32 cellular contexts compared by ENCODE assay signal in genomic region chr2:38428940-38429339, GRCh38. TPM values are rescaled to one million over a fixed set of nuclear protein-coding genes. Genes with fewer than 3 reads are reported as not detected.
DNase-seq lines count a peak whose midpoint lies in the region; ATAC-seq, FAIRE-seq and TF ChIP-seq lines count a peak whose summit lies in the region.
"Had no signal": no experiment of that assay in that cellular context is flagged by ENCODE, and none has a peak within 500 bp of the region (broad histone marks: within the 10 kb centered on the region; RNA-seq: fewer than 3 reads in every experiment).

No MANE protein-coding gene starts in this region.

- no peaks in the 10 kb centered on the region for H3K36me3 Mint-ChIP-seq in endodermal cell (ENCODE audit: low read depth)
- H3K36me3 Mint-ChIP-seq: CD8-positive, alpha-beta memory T cell; stimulated activated naive B cell treated with anti-CD40 and anti-IgM and Interleukin-4, amounts not matched to agents 10 μg/mL and 1 μg/mL and 100 μg/mL, for 72 hours had no signal

- no peaks in the 10 kb centered on the region for H3K9me3 Mint-ChIP-seq in endodermal cell
- H3K9me3 Mint-ChIP-seq: activated CD8-positive, alpha-beta T cell treated with anti-CD3 and anti-CD28 coated beads for 36 hours; activated naive CD4-positive, alpha-beta T cell treated with anti-CD3 and anti-CD28 coated beads for 36 hours; CD8-positive, alpha-beta memory T cell; dendritic cell treated with granulocyte-macrophage colony-stimulating factor and Interleukin-4, amounts not matched to agents 40 ng/mL and 50 ng/mL, for 4 days; GM23338; stimulated activated naive B cell treated with anti-CD40 and anti-IgM and Interleukin-4, amounts not matched to agents 10 μg/mL and 1 μg/mL and 100 μg/mL, for 72 hours had no signal

- H3K36me3 ChIP-seq in heart right ventricle = no peaks in the 10 kb centered on the region
- no peaks in the 10 kb centered on the region for H3K36me3 ChIP-seq in endodermal cell (ENCODE audit: control insufficient read depth, insufficient read depth, low read length)
- H3K36me3 ChIP-seq: sigmoid colon had no signal

- FAIRE-seq in endometrium (lab: Jason Lieb, UNC) = peak; percentile 59
- FAIRE-seq: bronchial epithelial cell, GM18507, HTR-8/SVneo, islet of Langerhans had no signal

- H3K27me3 Mint-ChIP-seq in endodermal cell (ENCODE audit: insufficient read depth) = no peaks in the 10 kb centered on the region
- H3K27me3 Mint-ChIP-seq: activated CD8-positive, alpha-beta T cell treated with anti-CD3 and anti-CD28 coated beads for 36 hours had no signal

- peak overlapping the region in 3 of 10 donors; percentile 26 to 64 (median 42) for H3K27ac ChIP-seq in heart right ventricle
- no peak overlapping the region for H3K27ac ChIP-seq in endodermal cell (ENCODE audit: low read depth, low read length)
- H3K27ac ChIP-seq: sigmoid colon had no signal

- H3K27ac Mint-ChIP-seq in endodermal cell = no peak overlapping the region
- H3K27ac Mint-ChIP-seq: activated CD8-positive, alpha-beta T cell treated with anti-CD3 and anti-CD28 coated beads for 36 hours; activated naive CD4-positive, alpha-beta T cell treated with anti-CD3 and anti-CD28 coated beads for 36 hours; dendritic cell treated with granulocyte-macrophage colony-stimulating factor and Interleukin-4, amounts not matched to agents 40 ng/mL and 50 ng/mL, for 4 days; GM23338; stimulated activated naive B cell treated with anti-CD40 and anti-IgM and Interleukin-4, amounts not matched to agents 10 μg/mL and 1 μg/mL and 100 μg/mL, for 72 hours had no signal

- intact Hi-C loops in heart right ventricle (cut with DNase I) = no loop called here

- H3K9me3 ChIP-seq in heart right ventricle (no peaks in the 10 kb centered on the region), endodermal cell (ENCODE audit: control insufficient read depth, low read length) (no peaks in the 10 kb centered on the region)
- H3K9me3 ChIP-seq: sigmoid colon had no signal

- H3K4me1 ChIP-seq in heart right ventricle = peaks cover 0 to 23% (median 0%) of the 10 kb centered on the region in 9 donors
- peaks cover 20% of the 10 kb centered on the region for H3K4me1 ChIP-seq in endodermal cell (ENCODE audit: control insufficient read depth, insufficient read depth, low read length)

- DNase-seq in astrocyte of the spinal cord (ENCODE audit: low read depth, low spot score) (peak; percentile 72), heart right ventricle (peak in 1 of 2 donors; percentile 13), stromal cell of bone marrow (ENCODE audit: low read depth) (peak; percentile 38), endodermal cell (no peak)
- DNase-seq in stimulated activated CD4-positive, alpha-beta T cell treated with anti-CD3 and anti-CD28 coated beads, Interleukin-4, amount 100 ng/mL, for 4 hours = no peak
- DNase-seq: activated CD8-positive, alpha-beta memory T cell treated with anti-CD3 and anti-CD28 coated beads, Interleukin-2, amount 50 U/mL, for 48 hours; activated CD8-positive, alpha-beta T cell treated with anti-CD3 and anti-CD28 coated beads for 36 hours; activated naive CD4-positive, alpha-beta T cell treated with anti-CD3 and anti-CD28 coated beads for 36 hours; CD8-positive, alpha-beta memory T cell; DMS 273 treated with DMSO at 0.1 percent for 48 hours; EL; glutamatergic neuron; KBM-7; MM.1S; NCI-H1417; NCI-H2081 treated with DMSO at 0.1 percent for 48 hours; NCI-H226; NCI-H526 treated with DMSO at 0.1 percent for 48 hours; SHP77; sigmoid colon; stimulated activated naive B cell treated with anti-CD40 and anti-IgM and Interleukin-4, amounts not matched to agents 10 μg/mL and 1 μg/mL and 100 μg/mL, for 72 hours; T-helper 2 cell had no signal

- 49 to 61% methylated on average over 5 of the region's 5 CpGs for WGBS in heart right ventricle, 2 donors
- WGBS in endodermal cell (ENCODE audit: insufficient coverage in 1 of 2, insufficient read length in 1 of 2), 2 experiments = 72 to 94% methylated on average over 2 to 4 of the region's 5 CpGs

- ATAC-seq in heart right ventricle = peak in 6 of 8 donors; percentile 58 to 90 (median 76)
- ATAC-seq in HG02884 (IDR thresholded peaks at IDR 0.05; ENCODE audit: unreplicated experiment) = no peak
- no peak for ATAC-seq in HG03039 (IDR thresholded peaks at IDR 0.05; ENCODE audit: unreplicated experiment)
- ATAC-seq: activated CD8-positive, alpha-beta T cell treated with anti-CD3 and anti-CD28 coated beads for 36 hours; left lobe of liver; stimulated activated naive B cell treated with anti-CD40 and anti-IgM and Interleukin-4, amounts not matched to agents 10 μg/mL and 1 μg/mL and 100 μg/mL, for 72 hours had no signal

- no peak overlapping the region for H3K4me3 Mint-ChIP-seq in endodermal cell
- H3K4me3 Mint-ChIP-seq: activated CD8-positive, alpha-beta T cell treated with anti-CD3 and anti-CD28 coated beads for 36 hours; activated naive CD4-positive, alpha-beta T cell treated with anti-CD3 and anti-CD28 coated beads for 36 hours; CD8-positive, alpha-beta memory T cell; dendritic cell treated with granulocyte-macrophage colony-stimulating factor and Interleukin-4, amounts not matched to agents 40 ng/mL and 50 ng/mL, for 4 days; GM23338; stimulated activated naive B cell treated with anti-CD40 and anti-IgM and Interleukin-4, amounts not matched to agents 10 μg/mL and 1 μg/mL and 100 μg/mL, for 72 hours had no signal

- peaks cover 43% of the 10 kb centered on the region for H3K4me1 Mint-ChIP-seq in endodermal cell
- H3K4me1 Mint-ChIP-seq: CD8-positive, alpha-beta memory T cell; stimulated activated naive B cell treated with anti-CD40 and anti-IgM and Interleukin-4, amounts not matched to agents 10 μg/mL and 1 μg/mL and 100 μg/mL, for 72 hours had no signal

- TF ChIP-seq CTCF in astrocyte of the spinal cord (IDR thresholded peaks at IDR 0.05; ENCODE audit: low read depth, low read length) (no peak), heart right ventricle (IDR thresholded peaks at IDR 0.05) (no peak), endodermal cell (conservative IDR thresholded peaks at IDR 0.05) (no peak)

- in situ Hi-C loops in astrocyte of the spinal cord (cut with HindIII; ENCODE audit: low sequenced_read_pairs) = no loop called here

- H3K4me3 ChIP-seq in astrocyte of the spinal cord (ENCODE audit: low read depth, low read length) (no peak overlapping the region), heart right ventricle (no peak overlapping the region), endodermal cell (ENCODE audit: low read length) (no peak overlapping the region)
- H3K4me3 ChIP-seq: GM23338, sigmoid colon had no signal

- H3K9ac ChIP-seq in endodermal cell (ENCODE audit: extremely low read depth, low read length, poor library complexity, severe bottlenecking) = no peak overlapping the region

- H3K27me3 ChIP-seq in heart right ventricle = no peaks in the 10 kb centered on the region
- no peaks in the 10 kb centered on the region for H3K27me3 ChIP-seq in endodermal cell (ENCODE audit: control insufficient read depth, insufficient read depth, low read length, poor library complexity, severe bottlenecking)
- H3K27me3 ChIP-seq: sigmoid colon had no signal

RNA-seq across cellular contexts. Expression of gene ATL2, which starts 51.9 kb away (rescaled TPM):
- 10 to 100 TPM; 24.4 to 46.2 (median 31.3) TPM for total RNA-seq in heart right ventricle
- 10 to 100 TPM; 14.1 to 14.9 TPM for polyA plus RNA-seq in heart right ventricle
- total RNA-seq in endodermal cell = 100 to 1,000 TPM; 125 to 139 TPM
- 90.9 TPM for polyA plus RNA-seq in endodermal cell (2013, experiment 1 of 2)
- 94.2 TPM for polyA plus RNA-seq in endodermal cell (2013, experiment 2 of 2)

Comparison
In these comparisons a context has a peak if more than half of its experiments do, and no peak if none do; other contexts are left out.
1. DNase-seq: peak in astrocyte of the spinal cord (single experiment) and stromal cell of bone marrow (single experiment); none in endodermal cell (single experiment) and stimulated activated CD4-positive, alpha-beta T cell treated with anti-CD3 and anti-CD28 coated beads, Interleukin-4, amount 100 ng/mL, for 4 hours (0 of 2).
2. ATAC-seq: peak in heart right ventricle (6 of 8); none in HG02884 (single experiment) and HG03039 (single experiment).